Comparison of ENCODE assay signal across 24 cellular contexts in genomic region chr12:77882709-77883108, GRCh38. TPM values are rescaled to one million over a fixed set of nuclear protein-coding genes. Genes with fewer than 3 reads are reported as not detected.
DNase-seq lines count a peak whose midpoint lies in the region; ATAC-seq and TF ChIP-seq lines count a peak whose summit lies in the region.
"Had no signal": no experiment of that assay in that cellular context is flagged by ENCODE, and none has a peak within 500 bp of the region (broad histone marks: within the 10 kb centered on the region; RNA-seq: fewer than 3 reads in every experiment).

No MANE protein-coding gene starts in this region.

- no peak overlapping the region for H3K4me3 ChIP-seq in SK-N-SH (ENCODE audit: low read depth in 2 of 2, low read length in 1 of 2)
- H3K4me3 ChIP-seq: lung, Peyer's patch, SJCRH30 had no signal

- CTCF ChIA-PET in SK-N-SH (lab: Yijun Ruan, JAX), result no interaction called here

- DNase-seq in NAMALWA (ENCODE audit: low spot score) (peak; percentile 4), COLO668 (lab: John Stamatoyannopoulos, UW; ENCODE audit: unreplicated experiment) (no peak), kidney tubule cell (ENCODE audit: low spot score) (no peak), SK-N-SH (no peak)
- DNase-seq: activated CD4-positive, alpha-beta T cell treated with anti-CD3 and anti-CD28 coated beads for 36 hours; activated CD8-positive, alpha-beta memory T cell treated with anti-CD3 and anti-CD28 coated beads for 24 hours; activated naive CD4-positive, alpha-beta T cell treated with anti-CD3 and anti-CD28 coated beads for 36 hours; activated T-cell treated with anti-CD3 and anti-CD28 coated beads, Interleukin-2, amount 50 U/mL, for 24 hours; amniotic stem cell; dermis blood vessel endothelial cell; HFFc6; NCI-H1417; NCI-H2107; NCI-H446 treated with DMSO at 0.1 percent for 48 hours; Peyer's patch; SJCRH30; stimulated activated CD4-positive, alpha-beta T cell treated with anti-CD3 and anti-CD28 coated beads, Interleukin-1b, Interleukin-23, amount 100 ng/mL, for 48 hours had no signal

- no peak overlapping the region for H3K9ac ChIP-seq in SK-N-SH

- H3K9me3 ChIP-seq in SK-N-SH, result no peaks in the 10 kb centered on the region
- H3K9me3 ChIP-seq: Peyer's patch, SJCRH30 had no signal

- no peak overlapping the region for H3K4me2 ChIP-seq in SK-N-SH

- no peak for TF ChIP-seq EP300 in SK-N-SH (IDR thresholded peaks at IDR 0.05; ENCODE audit: borderline replicate concordance in 1 of 2, low read depth in 1 of 2, low read length in 1 of 2)

- H4K20me1 ChIP-seq in SK-N-SH (ENCODE audit: insufficient read depth), result no peaks in the 10 kb centered on the region

- no peak overlapping the region for H3K27ac ChIP-seq in SK-N-SH (ENCODE audit: low read depth in 2 of 2, low read length in 1 of 2)
- H3K27ac ChIP-seq: Peyer's patch, SJCRH30 had no signal

- H3K36me3 ChIP-seq in SK-N-SH (replicated peaks in 1 of 2; ENCODE audit: control insufficient read depth in 1 of 2, insufficient read depth in 2 of 2, low read length in 1 of 2), result no peaks in the 10 kb centered on the region
- H3K36me3 ChIP-seq: Peyer's patch, SJCRH30 had no signal

- TF ChIP-seq CTCF in SK-N-SH (IDR thresholded peaks at IDR 0.05), result no peak

- ATAC-seq in GM18858 (IDR thresholded peaks at IDR 0.05; ENCODE audit: unreplicated experiment) (peak; percentile 77), GM21717 (IDR thresholded peaks at IDR 0.05; ENCODE audit: unreplicated experiment) (peak; percentile 59), HG03066 (IDR thresholded peaks at IDR 0.05; ENCODE audit: low read depth, unreplicated experiment) (peak; percentile 54), HG03175 (IDR thresholded peaks at IDR 0.05; ENCODE audit: unreplicated experiment) (no peak)
- ATAC-seq: activated CD4-positive, alpha-beta T cell treated with anti-CD3 and anti-CD28 coated beads for 36 hours; stimulated activated memory B cell treated with anti-CD40 and anti-IgM and Interleukin-4, amounts not matched to agents 10 μg/mL and 1 μg/mL and 100 μg/mL, for 72 hours had no signal

- H3F3A ChIP-seq in SK-N-SH (replicated peaks; ENCODE audit: insufficient read depth), result no peaks in the 10 kb centered on the region

- no peaks in the 10 kb centered on the region for H3K9me2 ChIP-seq in SK-N-SH

- H3K4me1 ChIP-seq in SK-N-SH (ENCODE audit: control insufficient read depth in 1 of 2, insufficient read depth in 2 of 2, low read depth in 1 of 2, low read length in 1 of 2), result no peaks in the 10 kb centered on the region
- H3K4me1 ChIP-seq: Peyer's patch, SJCRH30 had no signal

- H3K79me2 ChIP-seq in SK-N-SH (ENCODE audit: insufficient read depth), result no peaks in the 10 kb centered on the region

- H3K27me3 ChIP-seq in SK-N-SH (ENCODE audit: insufficient read depth), result no peaks in the 10 kb centered on the region
- H3K27me3 ChIP-seq: Peyer's patch, SJCRH30 had no signal

- POLR2A ChIA-PET in SK-N-SH (lab: Yijun Ruan, JAX), result no interaction called here

- TF ChIP-seq RAD21 in SK-N-SH (IDR thresholded peaks at IDR 0.05; ENCODE audit: low read length), result no peak

- no peak overlapping the region for H2AFZ ChIP-seq in SK-N-SH (ENCODE audit: low read depth)

TF ChIP-seq in SK-N-SH, 30 proteins besides CTCF, POLR2A, EP300 and RAD21:
- TF ChIP-seq FOXJ3 (CRISPR knock-in tag; IDR thresholded peaks at IDR 0.05) (no peak), NRF1 (IDR thresholded peaks at IDR 0.05; ENCODE audit: low read depth, low read length) (no peak)

RNA-seq across cellular contexts. Expression of gene NAV3, which starts 52.0 kb away (rescaled TPM):
- 10.5 and 15.9 TPM in 2 replicates for polyA plus RNA-seq in SK-N-SH (2012; rRNA removed)
- polyA plus RNA-seq in SK-N-SH (2012; cell fraction: cytosol; rRNA removed), result 11.0 and 11.5 TPM in 2 replicates
- polyA plus RNA-seq in SK-N-SH (2012; cell fraction: nucleus; rRNA removed), result 18.2 and 30.7 TPM in 2 replicates
- polyA plus RNA-seq: CD14-positive monocyte had no signal
